In genomic region chr3:63724987-63725386, GRCh38 we compare ENCODE assay signal across 9 cellular contexts.
DNase-seq lines count a peak whose midpoint lies in the region; ATAC-seq and TF ChIP-seq lines count a peak whose summit lies in the region.
"Had no signal": no experiment of that assay in that cellular context is flagged by ENCODE, and none has a peak within 500 bp of the region (broad histone marks: within the 10 kb centered on the region; RNA-seq: fewer than 3 reads in every experiment).

No MANE protein-coding gene starts in this region.

- H2AFZ ChIP-seq in ACC112 (ENCODE audit: low read length, unreplicated experiment), result no peak overlapping the region

- H3K4me1 ChIP-seq in ACC112 (ENCODE audit: control insufficient read depth, insufficient read depth, low read length, unreplicated experiment) (peaks cover 21% of the 10 kb centered on the region), body of pancreas (peaks cover 12% of the 10 kb centered on the region), transverse colon (no peaks in the 10 kb centered on the region)

- 38 to 62% methylated on average over 3 of the region's 3 CpGs for WGBS in body of pancreas, 2 donors
- 76% methylated on average over 3 of the region's 3 CpGs; no CpG with 5 or more reads in 1 of the 2 donors for WGBS in transverse colon (ENCODE audit: low coverage in 1 of 2), 2 donors

- H3K9me3 ChIP-seq in body of pancreas (peaks cover 0 to 4% (median 0%) of the 10 kb centered on the region in 3 donors), transverse colon (no peaks in the 10 kb centered on the region)

- H3K4me3 ChIP-seq in ACC112 (ENCODE audit: low read depth, low read length), result no peak overlapping the region
- H3K4me3 ChIP-seq in body of pancreas, result no peak overlapping the region
- no peak overlapping the region for H3K4me3 ChIP-seq in transverse colon

- in situ Hi-C loops in transverse colon (cut with MboI; ENCODE audit: low pct_ligation_motif_present in 1 of 4, low pct_unique_long_range_greater_than_20kb in 1 of 4, low sequenced_read_pairs in 3 of 4), result no loop called here

- DNase-seq in HPDE6-E6E7 (ENCODE audit: extremely low spot score) (peak; percentile 47), body of pancreas (peak; percentile 8 to 54 (median 42)), iPS-NIHi7 (ENCODE audit: extremely low spot score) (peak; percentile 73), NCI-H1048 (lab: John Stamatoyannopoulos, UW) (no peak), T-helper 1 cell (no peak), transverse colon (no peak)
- DNase-seq: stimulated activated CD4-positive, alpha-beta T cell treated with anti-CD3 and anti-CD28 coated beads, Interleukin-4, amount 100 ng/mL, for 24 hours had no signal

- TF ChIP-seq CTCF in body of pancreas (IDR thresholded peaks at IDR 0.05) (no peak), transverse colon (IDR thresholded peaks at IDR 0.05) (no peak)

- ATAC-seq in body of pancreas (peak; percentile 78), GM19324 (IDR thresholded peaks at IDR 0.05; ENCODE audit: low FRiP score, unreplicated experiment) (no peak)

- no peaks in the 10 kb centered on the region for H3K36me3 ChIP-seq in ACC112 (ENCODE audit: insufficient read depth, low read length)
- no peaks in the 10 kb centered on the region for H3K36me3 ChIP-seq in body of pancreas (replicated peaks in 1 of 2; ENCODE audit: insufficient read depth in 1 of 2, low read depth in 2 of 2)
- no peaks in the 10 kb centered on the region for H3K36me3 ChIP-seq in transverse colon

- intact Hi-C loops in body of pancreas (cut with DNase I) (no loop called here), transverse colon (cut with DNase I; ENCODE audit: low total_unique reads) (no loop called here)

- H3K27me3 ChIP-seq in ACC112 (ENCODE audit: insufficient read depth, low read length) (no peaks in the 10 kb centered on the region), body of pancreas (no peaks in the 10 kb centered on the region), transverse colon (no peaks in the 10 kb centered on the region)

- no peak for TF ChIP-seq EP300 in transverse colon (IDR thresholded peaks at IDR 0.05; ENCODE audit: low read depth)

- no peak for TF ChIP-seq POLR2A in body of pancreas (IDR thresholded peaks at IDR 0.05)
- no peak for TF ChIP-seq POLR2A in transverse colon (IDR thresholded peaks at IDR 0.05)

- no peaks in the 10 kb centered on the region for H3K79me2 ChIP-seq in ACC112 (ENCODE audit: control insufficient read depth, insufficient read depth, low read length, unreplicated experiment)

- H3K27ac ChIP-seq in ACC112 (ENCODE audit: low read depth, low read length) (peak overlapping the region; percentile 26), body of pancreas (peak overlapping the region; percentile 23 to 77 (median 60)), transverse colon (no peak overlapping the region)

Comparison
In these comparisons a context has a peak if more than half of its experiments do, and no peak if none do; other contexts are left out.
1. H3K27ac ChIP-seq: peak in ACC112 (single experiment) and body of pancreas (4 of 4); none in transverse colon (0 of 4).
2. DNase-seq: peak in HPDE6-E6E7 (single experiment), body of pancreas (4 of 4) and iPS-NIHi7 (single experiment); none in NCI-H1048 (single experiment), T-helper 1 cell (0 of 5) and transverse colon (single experiment).